ENCODE assay signal across 28 cellular contexts in the genomic region with DNA sequence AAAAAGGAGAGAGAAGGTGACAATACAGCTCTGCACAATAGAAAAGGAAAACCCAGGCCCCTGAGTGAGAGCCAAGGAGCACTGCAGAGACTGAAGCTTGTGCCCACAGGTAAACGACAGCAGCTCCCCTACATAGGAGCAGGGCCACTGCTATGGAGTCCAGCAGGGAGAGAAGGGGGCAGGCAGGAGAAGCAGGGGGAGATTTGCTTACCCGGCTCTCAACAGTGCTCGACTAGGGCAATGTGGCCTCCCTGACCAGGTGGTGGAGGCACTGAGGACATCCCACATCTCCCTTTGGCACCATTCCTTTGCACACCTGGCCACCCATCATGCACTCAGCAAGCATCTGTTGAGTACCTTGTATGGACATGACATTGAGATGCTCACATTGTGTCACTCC.
"Had no signal": no experiment of that assay in that cellular context is flagged by ENCODE, and none has a peak within 500 bp of the region (broad histone marks: within the 10 kb centered on the region; RNA-seq: fewer than 3 reads in every experiment).

No MANE protein-coding gene starts in this region.

- H3K36me3 ChIP-seq: neural progenitor cell, neutrophil, ovary, right lobe of liver, sigmoid colon, stomach, thoracic aorta, thyroid gland, tibial nerve, upper lobe of left lung had no signal

- H3K4me2 ChIP-seq: neural progenitor cell had no signal

- H3K27me3 ChIP-seq: neural progenitor cell, ovary, right lobe of liver, sigmoid colon, thyroid gland, tibial nerve, upper lobe of left lung had no signal

- H3K4me1 ChIP-seq: neural progenitor cell, parathyroid adenoma, psoas muscle, right lobe of liver, sigmoid colon, stomach, thyroid gland had no signal

- H3K4me1 Mint-ChIP-seq: neural progenitor cell had no signal

- H3K9me3 Mint-ChIP-seq: natural killer cell, neural progenitor cell had no signal

- H3K4me3 ChIP-seq: neural progenitor cell, ovary, psoas muscle, right lobe of liver, sigmoid colon, stomach, thoracic aorta, thyroid gland, tibial nerve, upper lobe of left lung had no signal

- H3K27ac ChIP-seq: neural progenitor cell, neutrophil, ovary, parathyroid adenoma, psoas muscle, right lobe of liver, sigmoid colon, stomach, thoracic aorta, thyroid gland, tibial nerve, upper lobe of left lung had no signal

- H3K4me3 Mint-ChIP-seq: naive thymus-derived CD4-positive, alpha-beta T cell; natural killer cell; nephron; neural progenitor cell; stimulated activated memory B cell treated with anti-CD40 and anti-IgM and Interleukin-4, amounts not matched to agents 10 μg/mL and 1 μg/mL and 100 μg/mL, for 72 hours had no signal

- ATAC-seq: naive thymus-derived CD4-positive, alpha-beta T cell; natural killer cell; psoas muscle; right cardiac atrium; right lobe of liver; stimulated activated memory B cell treated with anti-CD40 and anti-IgM and Interleukin-4, amounts not matched to agents 10 μg/mL and 1 μg/mL and 100 μg/mL, for 72 hours; stimulated activated naive CD8-positive, alpha-beta T cell treated with anti-CD3 and anti-CD28 coated beads, Interleukin-15, Interleukin-2, amounts not matched to agents 100 U/mL and 50 U/mL, for 24 hours had no signal

- H3K9ac ChIP-seq: neural progenitor cell, parathyroid adenoma had no signal

- H3K9me3 ChIP-seq: neutrophil, ovary, psoas muscle, right lobe of liver, sigmoid colon, thoracic aorta, thyroid gland had no signal

- H2AFZ ChIP-seq: neural progenitor cell, parathyroid adenoma had no signal

- FAIRE-seq: small intestine had no signal

- DNase-seq: naive thymus-derived CD4-positive, alpha-beta T cell; natural killer cell; nucleus accumbens; ovary; posterior cingulate gyrus; psoas muscle; right cardiac atrium; right lobe of liver; sigmoid colon; small intestine; stimulated activated CD4-positive, alpha-beta T cell treated with anti-CD3 and anti-CD28 coated beads, Interleukin-15, amount 100 ng/mL, for 24 hours; stimulated activated CD4-positive, alpha-beta T cell treated with anti-CD3 and anti-CD28 coated beads, Interleukin-4, amount 100 ng/mL, for 1 hour; stimulated activated CD4-positive, alpha-beta T cell treated with anti-CD3 and anti-CD28 coated beads, Interleukin-4, amount 100 ng/mL, for 4 hours; stimulated activated CD8-positive, alpha-beta memory T cell treated with anti-CD3 and anti-CD28 coated beads, Interleukin-4, amount 100 ng/mL, for 48 hours; stimulated activated naive CD4-positive, alpha-beta T cell; stimulated activated naive CD8-positive, alpha-beta T cell treated with anti-CD3 and anti-CD28 coated beads, Interleukin-15, Interleukin-2, amounts not matched to agents 100 U/mL and 50 U/mL, for 24 hours; stomach; thyroid gland; trophoblast cell; upper lobe of left lung had no signal

- H3K27ac Mint-ChIP-seq: naive thymus-derived CD4-positive, alpha-beta T cell; natural killer cell; nephron; neural progenitor cell; progenitor cell of endocrine pancreas; stimulated activated memory B cell treated with anti-CD40 and anti-IgM and Interleukin-4, amounts not matched to agents 10 μg/mL and 1 μg/mL and 100 μg/mL, for 72 hours had no signal
